ENCODE assay signal across 9 cellular contexts in genomic region chr18:77103181-77103875, GRCh38. TPM values are rescaled to one million over a fixed set of nuclear protein-coding genes. Genes with fewer than 3 reads are reported as not detected.
A peak's percentile ranks its signal among the peaks of the same experiment; 100 is the strongest.
DNase-seq lines count a peak whose midpoint lies in the region; ATAC-seq, FAIRE-seq and TF ChIP-seq lines count a peak whose summit lies in the region.
"Had no signal": no experiment of that assay in that cellular context is flagged by ENCODE, and none has a peak within 500 bp of the region (broad histone marks: within the 10 kb centered on the region; RNA-seq: fewer than 3 reads in every experiment).

No MANE protein-coding gene starts in this region.

- H3K9me3 ChIP-seq in liver (ENCODE audit: control insufficient read depth in 4 of 4, low read length in 3 of 4) (no peaks in the 10 kb centered on the region), HepG2 (ENCODE audit: low read length) (no peaks in the 10 kb centered on the region), vagina (no peaks in the 10 kb centered on the region)

- WGBS in liver = 79% methylated on average over 16 of the region's 16 CpGs
- 90% methylated on average over 16 of the region's 16 CpGs for WGBS in HepG2 (ENCODE audit: low lambda C conversion rate)

- no peaks in the 10 kb centered on the region for H3K36me3 ChIP-seq in liver (ENCODE audit: control insufficient read depth in 4 of 4, insufficient read depth in 3 of 4, low read depth in 1 of 4, low read length in 3 of 4)
- no peaks in the 10 kb centered on the region; a peak in 2 of 5 replicates for H3K36me3 ChIP-seq in HepG2 (replicated peaks in 1 of 2; ENCODE audit: control insufficient read depth in 1 of 2, insufficient read depth in 2 of 2, low read length in 2 of 2)
- H3K36me3 ChIP-seq in vagina = no peaks in the 10 kb centered on the region

- no TSS peak for BruUV-seq in HepG2 (replicated peaks; lab: Mats Ljungman, UMichigan)

- H3K9ac ChIP-seq in liver (ENCODE audit: low read depth in 1 of 2, low read length in 2 of 2) = no peak overlapping the region
- H3K9ac ChIP-seq in HepG2 (ENCODE audit: insufficient read depth, low read depth, low read length) = no peak overlapping the region

- intact Hi-C loops in HepG2 (cut with micrococcal nuclease; ENCODE audit: unreplicated experiment) = no loop called here
- intact Hi-C loops in vagina (cut with DNase I) = no loop called here

- H3K4me3 Mint-ChIP-seq in brain (no peak overlapping the region), mesothelial cell of epicardium (no peak overlapping the region)

- peaks cover 10% of the 10 kb centered on the region for H3K27me3 Mint-ChIP-seq in brain
- no peaks in the 10 kb centered on the region for H3K27me3 Mint-ChIP-seq in mesothelial cell of epicardium (ENCODE audit: low read depth)

- peak overlapping the region; percentile 70 to 72 for H3K27ac ChIP-seq in liver (ENCODE audit: low read depth in 1 of 2, low read length in 2 of 2)
- no peak overlapping the region for H3K27ac ChIP-seq in HepG2 (ENCODE audit: extremely low read length, insufficient read depth, low read length)
- peak overlapping the region; percentile 98 for H3K27ac ChIP-seq in vagina

- POLR2A ChIA-PET in HepG2 (lab: Yijun Ruan, JAX) = no interaction called here

- DNase-seq in HepG2 (ENCODE audit: low spot score) (no peak), mesothelial cell of epicardium (ENCODE audit: low spot score in 2 of 2, unreplicated experiment in 2 of 2) (no peak), vagina (ENCODE audit: extremely low spot score in 2 of 2) (peak in 1 of 2 donors; percentile 84)
- DNase-seq in central memory CD4-positive, alpha-beta T cell = no peak

- no peaks in the 10 kb centered on the region for H3K27me3 ChIP-seq in liver (ENCODE audit: control insufficient read depth in 4 of 4, insufficient read depth in 4 of 4, low read length in 3 of 4)
- H3K27me3 ChIP-seq in HepG2 (ENCODE audit: control insufficient read depth in 1 of 2, insufficient read depth in 2 of 2, low read length in 2 of 2) = no peaks in the 10 kb centered on the region
- H3K27me3 ChIP-seq in vagina = no peaks in the 10 kb centered on the region

- in situ Hi-C loops in HepG2 (cut with HindIII; ENCODE audit: extremely low pct_ligation_motif_present, low pct_unique_long_range_greater_than_20kb) = no loop called here

- peaks cover 4 to 32% (median 15%) of the 10 kb centered on the region in 4 donors for H3K4me1 ChIP-seq in liver (ENCODE audit: control insufficient read depth in 4 of 4, insufficient read depth in 4 of 4, low read length in 3 of 4)
- H3K4me1 ChIP-seq in HepG2 (ENCODE audit: insufficient read depth, low read length) = peaks cover 9% of the 10 kb centered on the region
- H3K4me1 ChIP-seq in vagina = peaks cover 81% of the 10 kb centered on the region

- H3K36me3 Mint-ChIP-seq in brain = no peaks in the 10 kb centered on the region
- peaks cover 3% of the 10 kb centered on the region for H3K36me3 Mint-ChIP-seq in mesothelial cell of epicardium

- H4K20me1 ChIP-seq in HepG2 (ENCODE audit: insufficient read depth, low read length) = no peaks in the 10 kb centered on the region

- H3K9me3 Mint-ChIP-seq in brain (peaks cover 0 to 7% (median 0%) of the 10 kb centered on the region in 5 experiments), mesothelial cell of epicardium (no peaks in the 10 kb centered on the region)

- H3K79me2 ChIP-seq in HepG2 (ENCODE audit: insufficient read depth, low read length) = no peaks in the 10 kb centered on the region

- TF ChIP-seq RAD21 in liver (IDR thresholded peaks at IDR 0.05) = no peak
- TF ChIP-seq RAD21 in HepG2 (CRISPR knock-in tag; IDR thresholded peaks at IDR 0.05) = no peak

- TF ChIP-seq POLR2A in HepG2 (IDR thresholded peaks at IDR 0.05; ENCODE audit: insufficient read depth in 1 of 2, low read depth in 2 of 2, low read length in 2 of 2) (no peak), vagina (IDR thresholded peaks at IDR 0.05) (no peak)

- ATAC-seq in HepG2 (no peak), GM21723 (IDR thresholded peaks at IDR 0.05; ENCODE audit: unreplicated experiment) (no peak), GM21526 (IDR thresholded peaks at IDR 0.05; ENCODE audit: low FRiP score, unreplicated experiment) (no peak)

- TF ChIP-seq CTCF in liver (IDR thresholded peaks at IDR 0.05; ENCODE audit: low read depth, low read length, missing input control) (no peak), HepG2 (CRISPR knock-in tag; IDR thresholded peaks at IDR 0.05) (no peak), brain (conservative IDR thresholded peaks at IDR 0.05) (no peak), mesothelial cell of epicardium (IDR thresholded peaks at IDR 0.05; ENCODE audit: unreplicated experiment) (no peak), vagina (IDR thresholded peaks at IDR 0.05) (no peak)

- H3K27ac Mint-ChIP-seq in brain (peak overlapping the region in 3 of 5 experiments; percentile 24 to 97 (median 83)), mesothelial cell of epicardium (peak overlapping the region; percentile 97)

- no peak overlapping the region for H3K4me2 ChIP-seq in HepG2 (ENCODE audit: low read depth, low read length)

- H3K4me3 ChIP-seq in liver (ENCODE audit: low read depth in 1 of 3, low read length in 3 of 3) (no peak overlapping the region), HepG2 (replicated peaks in 1 of 3; ENCODE audit: insufficient read depth in 1 of 3, low read depth in 2 of 3, low read length in 3 of 3) (no peak overlapping the region), vagina (no peak overlapping the region)
- H3K4me3 ChIP-seq: lung had no signal

- no peak overlapping the region for H2AFZ ChIP-seq in HepG2 (ENCODE audit: low read length)

- peaks cover 91% of the 10 kb centered on the region for H3K4me1 Mint-ChIP-seq in brain
- peaks cover 80% of the 10 kb centered on the region for H3K4me1 Mint-ChIP-seq in mesothelial cell of epicardium

- CTCF ChIA-PET in HepG2 (lab: Yijun Ruan, JAX; ENCODE audit: low intra/inter-chr PET ratio, low total read pairs) = no interaction called here

- FAIRE-seq in HepG2 (lab: Jason Lieb, UNC) = no peak

- TF ChIP-seq EP300 in HepG2 (IDR thresholded peaks at IDR 0.05; ENCODE audit: low read depth in 2 of 2, low read length in 2 of 2) (no peak), HepG2 (CRISPR knock-in tag; IDR thresholded peaks at IDR 0.05; ENCODE audit: borderline replicate concordance) (no peak)

TF ChIP-seq in liver, 16 proteins besides CTCF, POLR2A, EP300 and RAD21 (continues in another document):
- TF ChIP-seq TAF1 (conservative IDR thresholded peaks at IDR 0.05) = no peak
- no peak for TF ChIP-seq EGR1 (IDR thresholded peaks at IDR 0.05; ENCODE audit: low read depth in 2 of 2)
- TF ChIP-seq HNF4A (conservative IDR thresholded peaks at IDR 0.05) = no peak

TF ChIP-seq in HepG2, 621 proteins besides CTCF, POLR2A, EP300 and RAD21:
- TF ChIP-seq TRIM24 (CRISPR knock-in tag; IDR thresholded peaks at IDR 0.05) = no peak
- TF ChIP-seq MYNN (CRISPR knock-in tag; IDR thresholded peaks at IDR 0.05; ENCODE audit: low read depth) = no peak
- TF ChIP-seq ZNF451 (CRISPR knock-in tag; IDR thresholded peaks at IDR 0.05) = no peak

RNA-seq across cellular contexts. Expression of gene MBP, which starts 29.3 kb away (rescaled TPM):
- total RNA-seq in liver (10 to 100 TPM; 21.3 to 23.3 TPM), HepG2 (2016; rRNA removed; fragmentation: Illumina TruSeq; extraction: Trizol) (5.0 TPM in 2 replicates), mesothelial cell of epicardium (19.1 to 20.8 TPM (median 20.6 TPM) in 3 replicates), vagina (33.6 TPM)
- polyA plus RNA-seq in liver (10 to 100 TPM in 1 of 2 donors, 1 to 10 TPM in 1; 9.7 to 14.1 TPM), HepG2 (2011; rRNA removed) (8.5 and 10.9 TPM in 2 replicates), brain (ENCODE audit: insufficient read depth, low read depth, low replicate concordance) (8,940 TPM)
- 1.4 and 1.7 TPM in 2 replicates for total RNA-seq in HepG2 (2016; cell fraction: cytosol; rRNA removed; fragmentation: Illumina TruSeq; extraction: Trizol; ENCODE audit: low read depth)
- 4.7 TPM in 2 replicates for total RNA-seq in HepG2 (2016; cell fraction: insoluble cytoplasmic fraction; rRNA removed; fragmentation: Illumina TruSeq; extraction: Trizol)
- total RNA-seq in HepG2 (2016; cell fraction: membrane; rRNA removed; fragmentation: Illumina TruSeq; extraction: Trizol) = 1.8 and 2.3 TPM in 2 replicates
- 5.1 and 6.2 TPM in 2 replicates for total RNA-seq in HepG2 (2016; cell fraction: nucleus; rRNA removed; fragmentation: Illumina TruSeq; extraction: Trizol)
- polyA plus RNA-seq in HepG2 (2011; cell fraction: cytosol; rRNA removed) = 5.1 and 8.0 TPM in 2 replicates
- 14.4 and 16.4 TPM in 2 replicates for polyA plus RNA-seq in HepG2 (2011; cell fraction: nucleus; rRNA removed)
- 10.8 and 11.5 TPM in 2 replicates for polyA plus RNA-seq in HepG2 (2012)
- 0.49 and 0.51 TPM in 2 replicates for polyA plus RNA-seq in HepG2 (2016; cell fraction: cytosol; fragmentation: Illumina TruSeq; extraction: Trizol; ENCODE audit: low read depth)
- 4.2 and 4.7 TPM in 2 replicates for polyA plus RNA-seq in HepG2 (2016; cell fraction: insoluble cytoplasmic fraction; fragmentation: Illumina TruSeq; extraction: Trizol; ENCODE audit: low read depth)
- 1.0 and 1.1 TPM in 2 replicates for polyA plus RNA-seq in HepG2 (2016; cell fraction: membrane; fragmentation: Illumina TruSeq; extraction: Trizol; ENCODE audit: low read depth)
- 4.4 and 5.6 TPM in 2 replicates for polyA plus RNA-seq in HepG2 (2016; cell fraction: nucleus; fragmentation: Illumina TruSeq; extraction: Trizol; ENCODE audit: insufficient read depth, low read depth)
- polyA minus RNA-seq in HepG2 (2011; rRNA and poly(A)+ RNA removed; ENCODE audit: low replicate concordance) = 10.6 and 20.4 TPM in 2 replicates
- 7.3 and 8.8 TPM in 2 replicates for polyA minus RNA-seq in HepG2 (2011; cell fraction: cytosol; rRNA and poly(A)+ RNA removed)
- 19.0 and 19.6 TPM in 2 replicates for polyA minus RNA-seq in HepG2 (2011; cell fraction: nucleus; rRNA and poly(A)+ RNA removed)
